ENCODE assay signal across 13 cellular contexts in the genomic region with DNA sequence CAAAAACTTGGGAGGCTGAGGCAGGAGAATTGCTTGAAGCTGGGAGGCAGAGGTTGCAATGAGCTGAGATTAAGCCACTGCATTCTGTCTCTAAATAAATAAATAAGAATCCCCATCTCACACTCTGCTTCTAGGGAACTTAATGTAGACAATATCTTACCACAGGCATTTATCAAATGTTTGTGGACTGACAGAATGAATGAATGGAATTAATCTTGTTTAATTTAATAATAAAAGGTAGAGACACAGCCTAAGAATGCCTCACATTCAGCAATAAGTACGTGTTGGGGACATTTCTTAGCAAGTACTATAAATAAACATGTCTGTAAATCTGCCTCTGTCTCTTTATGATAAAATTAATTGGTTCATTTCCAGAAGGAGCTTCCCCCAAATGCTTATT. TPM values are rescaled to one million over a fixed set of nuclear protein-coding genes. Genes with fewer than 3 reads are reported as not detected.
DNase-seq lines count a peak whose midpoint lies in the region; ATAC-seq and TF ChIP-seq lines count a peak whose summit lies in the region.
"Had no signal": no experiment of that assay in that cellular context is flagged by ENCODE, and none has a peak within 500 bp of the region (broad histone marks: within the 10 kb centered on the region; RNA-seq: fewer than 3 reads in every experiment).

No MANE protein-coding gene starts in this region.

- no peaks in the 10 kb centered on the region for H3K9me3 ChIP-seq in ovary

- WGBS in ovary, 3 donors, result 41 to 52% (median 49%) methylated on average over 1 of the region's 1 CpG

- no peak for DNase-seq in GM23338 (ENCODE audit: low spot score)
- DNase-seq in iris pigment epithelial cell (ENCODE audit: low read depth), result peak; percentile 65
- DNase-seq in activated CD4-positive, alpha-beta T cell treated with anti-CD3 and anti-CD28 coated beads, Interleukin-2, amount 10 ng/mL, durations not matched to agents 7 days and 5 days, result no peak
- DNase-seq in ovary, result no peak
- no peak for DNase-seq in activated T-cell treated with anti-CD3 and anti-CD28 coated beads, Interleukin-2, amount 50 U/mL, for 48 hours
- DNase-seq: CD8-positive, alpha-beta T cell; DND-41; GF-D8; NCI-H187; NK-92 treated with Interleukin-12 subunit alpha and Interleukin-12 subunit beta, amount 100 ng/mL, for 24 hours; SIG-M5 had no signal

- H3K4me1 Mint-ChIP-seq in GM23338, result peaks cover 22% of the 10 kb centered on the region
- H3K4me1 Mint-ChIP-seq in activated CD4-positive, alpha-beta T cell treated with anti-CD3 and anti-CD28 coated beads, Interleukin-2, amount 10 ng/mL, durations not matched to agents 7 days and 5 days, result peaks cover 15% of the 10 kb centered on the region

- POLR2A ChIA-PET in activated CD4-positive, alpha-beta T cell treated with anti-CD3 and anti-CD28 coated beads, Interleukin-2, amount 10 ng/mL, durations not matched to agents 7 days and 5 days (lab: Charles Lee), result no interaction called here

- no peaks in the 10 kb centered on the region for H3K36me3 Mint-ChIP-seq in GM23338 (ENCODE audit: low read depth)
- no peaks in the 10 kb centered on the region for H3K36me3 Mint-ChIP-seq in activated CD4-positive, alpha-beta T cell treated with anti-CD3 and anti-CD28 coated beads, Interleukin-2, amount 10 ng/mL, durations not matched to agents 7 days and 5 days (ENCODE audit: low read depth)
- H3K36me3 Mint-ChIP-seq: CD8-positive, alpha-beta T cell had no signal

- ATAC-seq in GM23338 (no peak), HG02623 (IDR thresholded peaks at IDR 0.05; ENCODE audit: unreplicated experiment) (no peak)
- ATAC-seq: CD8-positive, alpha-beta T cell had no signal

- H3K9me2 ChIP-seq in GM23338 (ENCODE audit: insufficient read depth), result no peaks in the 10 kb centered on the region

- no peak overlapping the region for H3K27ac Mint-ChIP-seq in GM23338
- H3K27ac Mint-ChIP-seq in activated CD4-positive, alpha-beta T cell treated with anti-CD3 and anti-CD28 coated beads, Interleukin-2, amount 10 ng/mL, durations not matched to agents 7 days and 5 days, result no peak overlapping the region
- H3K27ac Mint-ChIP-seq: CD8-positive, alpha-beta T cell had no signal

- H3K4me1 ChIP-seq in GM23338 (ENCODE audit: insufficient read depth) (peaks cover 4% of the 10 kb centered on the region; the same call in 1 of the 2 replicates), ovary (ENCODE audit: insufficient read depth) (no peaks in the 10 kb centered on the region)

- TF ChIP-seq CTCF in GM23338 (conservative IDR thresholded peaks at IDR 0.05; ENCODE audit: low read depth in 2 of 2), result no peak
- TF ChIP-seq CTCF in VCaP (conservative IDR thresholded peaks at IDR 0.05), result no peak
- TF ChIP-seq CTCF in ovary (IDR thresholded peaks at IDR 0.05), result no peak

- H3K79me2 ChIP-seq in GM23338 (replicated peaks; ENCODE audit: insufficient read depth), result no peaks in the 10 kb centered on the region

- H3K4me2 ChIP-seq in GM23338, result no peak overlapping the region

- peak overlapping the region; percentile 95 for H2AFZ ChIP-seq in GM23338

- no peaks in the 10 kb centered on the region for H4K20me1 ChIP-seq in GM23338 (replicated peaks; ENCODE audit: insufficient read depth)

- no peak overlapping the region for H3K4me3 Mint-ChIP-seq in GM23338
- H3K4me3 Mint-ChIP-seq in activated CD4-positive, alpha-beta T cell treated with anti-CD3 and anti-CD28 coated beads, Interleukin-2, amount 10 ng/mL, durations not matched to agents 7 days and 5 days, result no peak overlapping the region
- H3K4me3 Mint-ChIP-seq: CD8-positive, alpha-beta T cell had no signal

- TF ChIP-seq EP300 in ovary (IDR thresholded peaks at IDR 0.05), result no peak

- no peak overlapping the region for H3K4me3 ChIP-seq in GM23338
- no peak overlapping the region for H3K4me3 ChIP-seq in ovary

- no peak overlapping the region for H3K27ac ChIP-seq in GM23338 (ENCODE audit: low read depth)
- H3K27ac ChIP-seq in VCaP, result peak overlapping the region; percentile 57
- H3K27ac ChIP-seq in ovary, result no peak overlapping the region

- no peak for TF ChIP-seq POLR2A in ovary (IDR thresholded peaks at IDR 0.05)

- CTCF ChIA-PET in activated CD4-positive, alpha-beta T cell treated with anti-CD3 and anti-CD28 coated beads, Interleukin-2, amount 10 ng/mL, durations not matched to agents 7 days and 5 days (lab: Charles Lee), result no interaction called here

- H3K9me3 Mint-ChIP-seq in GM23338, result no peaks in the 10 kb centered on the region
- no peaks in the 10 kb centered on the region for H3K9me3 Mint-ChIP-seq in activated CD4-positive, alpha-beta T cell treated with anti-CD3 and anti-CD28 coated beads, Interleukin-2, amount 10 ng/mL, durations not matched to agents 7 days and 5 days
- H3K9me3 Mint-ChIP-seq: CD8-positive, alpha-beta T cell had no signal

- H3K27me3 ChIP-seq in GM23338 (ENCODE audit: insufficient read depth) (no peaks in the 10 kb centered on the region), ovary (no peaks in the 10 kb centered on the region)

- H3K27me3 Mint-ChIP-seq in GM23338 (ENCODE audit: insufficient read depth, low read depth, poor library complexity), result peaks cover 9% of the 10 kb centered on the region
- H3K27me3 Mint-ChIP-seq in activated CD4-positive, alpha-beta T cell treated with anti-CD3 and anti-CD28 coated beads, Interleukin-2, amount 10 ng/mL, durations not matched to agents 7 days and 5 days, result no peaks in the 10 kb centered on the region

- no peaks in the 10 kb centered on the region for H3F3A ChIP-seq in GM23338 (replicated peaks; ENCODE audit: low read depth)

- intact Hi-C loops in ovary (cut with DNase I), result no loop called here

- H3K36me3 ChIP-seq in GM23338 (ENCODE audit: insufficient read depth) (no peaks in the 10 kb centered on the region), ovary (no peaks in the 10 kb centered on the region)

TF ChIP-seq in GM23338, 12 proteins besides CTCF, POLR2A, EP300 and RAD21 (continues in another document):
- TF ChIP-seq JUNB (IDR thresholded peaks at IDR 0.05; ENCODE audit: unreplicated experiment) (no peak), REST (IDR thresholded peaks at IDR 0.05; ENCODE audit: unreplicated experiment) (no peak), NANOG (IDR thresholded peaks at IDR 0.05; ENCODE audit: borderline replicate concordance) (no peak), ZNF114 (CRISPR knock-in tag; IDR thresholded peaks at IDR 0.05) (no peak), ETS1 (IDR thresholded peaks at IDR 0.05) (no peak)

RNA-seq across cellular contexts. Expression of gene RBM26, which starts 36.2 kb away (rescaled TPM):
- total RNA-seq in GM23338 (2014; rRNA removed; shearing (Covaris generic)), result 61.4 and 69.3 TPM in 2 replicates
- polyA plus RNA-seq in GM23338 (2016; fragmentation: Nextera tagmentation; extraction: Ambion mirVana) (36.3 and 46.0 TPM in 2 replicates), ovary (10 to 100 TPM; 19.0 to 35.8 TPM)
- 10 to 100 TPM; 55.8 to 69.5 TPM for total RNA-seq in activated CD4-positive, alpha-beta T cell treated with anti-CD3 and anti-CD28 coated beads, Interleukin-2, amount 10 ng/mL, durations not matched to agents 7 days and 5 days
- total RNA-seq in ovary, result 10 to 100 TPM; 35.0 to 52.9 (median 43.3) TPM

RNA-seq across cellular contexts. Expression of gene NDFIP2, which starts 38.7 kb away (rescaled TPM):
- 28.7 and 32.8 TPM in 2 replicates for total RNA-seq in GM23338 (2014; rRNA removed; shearing (Covaris generic))
- 25.2 and 28.3 TPM in 2 replicates for polyA plus RNA-seq in GM23338 (2016; fragmentation: Nextera tagmentation; extraction: Ambion mirVana)
- total RNA-seq in activated CD4-positive, alpha-beta T cell treated with anti-CD3 and anti-CD28 coated beads, Interleukin-2, amount 10 ng/mL, durations not matched to agents 7 days and 5 days, result 10 to 100 TPM; 17.8 to 21.2 TPM
- 10 to 100 TPM in 6 of 7 donors, 1 to 10 TPM in 1; 8.7 to 20.4 (median 15.5) TPM for total RNA-seq in ovary
- 10 to 100 TPM in 1 of 2 donors, 1 to 10 TPM in 1; 5.9 to 15.6 TPM for polyA plus RNA-seq in ovary
